ENCODE assay signal across 1 cellular context in the genomic region with DNA sequence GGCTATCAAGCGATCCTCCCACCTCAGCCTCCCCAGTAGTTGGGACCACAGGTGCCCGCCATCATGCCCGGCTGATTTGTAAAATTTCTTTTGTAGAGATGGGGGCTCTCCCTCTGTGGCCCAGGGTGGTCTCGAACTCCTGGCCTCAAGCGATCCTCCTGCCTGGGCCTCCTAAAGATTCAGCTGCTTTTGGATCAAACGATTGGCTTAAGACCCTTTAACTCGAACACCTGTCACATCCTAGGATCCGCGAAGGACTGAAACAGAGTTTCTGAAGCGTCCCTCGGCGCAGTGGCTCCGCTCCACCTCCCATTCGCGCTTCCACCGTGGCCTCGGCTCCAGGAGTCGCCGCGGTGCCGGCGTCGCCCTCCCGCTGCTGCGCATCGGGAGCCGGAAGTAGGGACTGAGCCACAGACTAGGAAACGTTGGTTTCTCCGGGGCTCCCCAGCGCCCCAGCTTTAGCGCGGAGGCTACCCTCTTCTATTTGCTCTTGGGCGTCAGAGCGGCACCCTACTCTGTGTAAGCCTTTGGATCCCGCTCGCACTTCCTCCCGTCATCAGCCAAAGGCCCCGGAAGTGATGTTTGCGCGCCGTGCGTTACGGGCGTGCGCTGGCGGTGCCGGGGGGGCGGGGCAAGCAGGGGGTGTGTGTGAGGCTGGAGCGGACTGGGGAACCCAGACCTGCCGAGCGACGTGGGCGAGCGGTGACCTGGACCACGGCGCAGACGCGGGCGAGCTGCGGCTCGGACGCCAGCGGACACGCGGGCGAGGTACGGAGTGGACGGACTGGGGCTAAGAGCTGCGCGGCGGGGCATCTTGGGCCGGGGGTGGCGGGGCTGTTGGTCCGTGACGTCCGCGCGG.
TF ChIP-seq lines count a peak whose summit lies in the region.

No MANE protein-coding gene starts in this region.

TF ChIP-seq in SK-N-SH, 30 proteins besides CTCF, POLR2A, EP300 and RAD21 (continued from another document):
- TF ChIP-seq, protein P1, sequence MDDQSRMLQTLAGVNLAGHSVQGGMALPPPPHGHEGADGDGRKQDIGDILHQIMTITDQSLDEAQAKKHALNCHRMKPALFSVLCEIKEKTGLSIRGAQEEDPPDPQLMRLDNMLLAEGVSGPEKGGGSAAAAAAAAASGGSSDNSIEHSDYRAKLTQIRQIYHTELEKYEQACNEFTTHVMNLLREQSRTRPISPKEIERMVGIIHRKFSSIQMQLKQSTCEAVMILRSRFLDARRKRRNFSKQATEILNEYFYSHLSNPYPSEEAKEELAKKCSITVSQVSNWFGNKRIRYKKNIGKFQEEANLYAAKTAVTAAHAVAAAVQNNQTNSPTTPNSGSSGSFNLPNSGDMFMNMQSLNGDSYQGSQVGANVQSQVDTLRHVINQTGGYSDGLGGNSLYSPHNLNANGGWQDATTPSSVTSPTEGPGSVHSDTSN (IDR thresholded peaks at IDR 0.05) = peak; percentile 51
- TF ChIP-seq SIN3A (IDR thresholded peaks at IDR 0.05; ENCODE audit: borderline replicate concordance, low read depth, low read length) (peak; percentile 62), NRF1 (IDR thresholded peaks at IDR 0.05; ENCODE audit: low read depth, low read length) (peak; percentile 59), CHD2 (IDR thresholded peaks at IDR 0.05; ENCODE audit: low read length, partially characterized antibody) (peak; percentile 46), FOXM1 (IDR thresholded peaks at IDR 0.05; ENCODE audit: low read depth) (0 out of 2 replicates have a peak, but pooled peaks have one; percentile 3), YY1 (IDR thresholded peaks at IDR 0.05; ENCODE audit: low read depth) (peak; percentile 49; the same call in 1 of the 2 replicates), MEF2A (IDR thresholded peaks at IDR 0.05; ENCODE audit: borderline replicate concordance, low read depth) (no peak)
- TF ChIP-seq, protein P2, sequence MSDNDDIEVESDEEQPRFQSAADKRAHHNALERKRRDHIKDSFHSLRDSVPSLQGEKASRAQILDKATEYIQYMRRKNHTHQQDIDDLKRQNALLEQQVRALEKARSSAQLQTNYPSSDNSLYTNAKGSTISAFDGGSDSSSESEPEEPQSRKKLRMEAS (IDR thresholded peaks at IDR 0.05; ENCODE audit: low read depth) = peak; percentile 79
